Comparison of ENCODE assay signal across 1 cellular context in genomic region chr14:77707724-77708408, GRCh38.
A peak's percentile ranks its signal among the peaks of the same experiment; 100 is the strongest.
TF ChIP-seq lines count a peak whose summit lies in the region.

Gene ALKBH1 (minus strand): TSS chr14:77708023. CDS start chr14:77708004, 19 bp downstream.
Gene SLIRP (plus strand): TSS chr14:77708103. CDS start chr14:77708112, 9 bp downstream.

TF ChIP-seq in WTC11, 78 proteins besides CTCF, POLR2A, EP300 and RAD21 (continued from another document):
- TF ChIP-seq ARID4B (CRISPR knock-in tag; IDR thresholded peaks at IDR 0.05; ENCODE audit: borderline replicate concordance) (0 out of 2 replicates have a peak, but pooled peaks have one; percentile 13), E2F4 (CRISPR knock-in tag; IDR thresholded peaks at IDR 0.05; ENCODE audit: borderline replicate concordance, low read depth) (no peak), PREB (CRISPR knock-in tag; IDR thresholded peaks at IDR 0.05; ENCODE audit: borderline replicate concordance) (no peak), NR2C2 (CRISPR knock-in tag; IDR thresholded peaks at IDR 0.05) (peak; percentile 97), ZSCAN18 (CRISPR knock-in tag; IDR thresholded peaks at IDR 0.05) (no peak), GTF2I (CRISPR knock-in tag; conservative IDR thresholded peaks at IDR 0.05) (no peak), MLX (CRISPR knock-in tag; IDR thresholded peaks at IDR 0.05) (no peak), ZNF121 (CRISPR knock-in tag; IDR thresholded peaks at IDR 0.05) (no peak), SOX15 (CRISPR knock-in tag; IDR thresholded peaks at IDR 0.05) (no peak), TCF7 (CRISPR knock-in tag; IDR thresholded peaks at IDR 0.05; ENCODE audit: low read depth) (no peak), EMX1 (CRISPR knock-in tag; IDR thresholded peaks at IDR 0.05) (no peak), ZNF263 (CRISPR knock-in tag; IDR thresholded peaks at IDR 0.05; ENCODE audit: low read depth) (no peak), NFATC4 (CRISPR knock-in tag; IDR thresholded peaks at IDR 0.05) (no peak), NFE2L1 (CRISPR knock-in tag; IDR thresholded peaks at IDR 0.05) (no peak)
